8 cellular contexts compared by ENCODE assay signal in genomic region chr12:56127888-56128668, GRCh38. TPM values are rescaled to one million over a fixed set of nuclear protein-coding genes. Genes with fewer than 3 reads are reported as not detected.
DNase-seq lines count a peak whose midpoint lies in the region; ATAC-seq, FAIRE-seq and TF ChIP-seq lines count a peak whose summit lies in the region.

Gene ESYT1, plus strand, starts transcription at chr12:56128267. Its CDS starts 53 bp downstream, at chr12:56128320.

- peak; percentile 84 for ATAC-seq in HG03460 (IDR thresholded peaks at IDR 0.05; ENCODE audit: unreplicated experiment)

- no peak for TF ChIP-seq CTCF in BE2C (IDR thresholded peaks at IDR 0.05; ENCODE audit: low read depth, low read length)

- peak within 1 kb of the TSS; percentile 80 for H3K4me3 ChIP-seq in BE2C (ENCODE audit: low read depth, low read length)

- DNase-seq in BE2C (peak; percentile 99), GM19240 (ENCODE audit: insufficient read length, low spot score) (peak; percentile 92), NCI-H526 (lab: John Stamatoyannopoulos, UW) (peak; percentile 99), kidney tubule cell (ENCODE audit: low spot score) (peak; percentile 100)
- peak; percentile 99 for DNase-seq in activated CD4-positive, alpha-beta T cell treated with anti-CD3 and anti-CD28 coated beads for 48 hours
- peak; percentile 82 to 96 (median 92) for DNase-seq in stimulated activated CD4-positive, alpha-beta T cell treated with anti-CD3 and anti-CD28 coated beads, Interleukin-1b, Interleukin-23, amount 100 ng/mL, for 24 hours (ENCODE audit: low read depth in 4 of 4, low spot score in 1 of 4)

- peaks cover 23% of the 10 kb centered on the region for H3K36me3 ChIP-seq in BE2C

- H3K4me1 ChIP-seq in BE2C: peaks cover 11% of the 10 kb centered on the region

- peak; percentile 74 for FAIRE-seq in colon (lab: Jason Lieb, UNC)

- no peaks in the 10 kb centered on the region for H3K27me3 ChIP-seq in BE2C

- no peaks in the 10 kb centered on the region for H3K9me3 ChIP-seq in BE2C

RNA-seq across cellular contexts. Expression of gene ESYT1, which starts in this region (rescaled TPM):
- polyA plus RNA-seq in BE2C (2012; ENCODE audit: insufficient read depth, insufficient read length, low read depth): 22.8 TPM

Comparison
In these comparisons a context has a peak if more than half of its experiments do, and no peak if none do; other contexts are left out.
1. Peak in every context shown above with its lines: DNase-seq, ATAC-seq and H3K4me3 ChIP-seq.